In the genomic region with DNA sequence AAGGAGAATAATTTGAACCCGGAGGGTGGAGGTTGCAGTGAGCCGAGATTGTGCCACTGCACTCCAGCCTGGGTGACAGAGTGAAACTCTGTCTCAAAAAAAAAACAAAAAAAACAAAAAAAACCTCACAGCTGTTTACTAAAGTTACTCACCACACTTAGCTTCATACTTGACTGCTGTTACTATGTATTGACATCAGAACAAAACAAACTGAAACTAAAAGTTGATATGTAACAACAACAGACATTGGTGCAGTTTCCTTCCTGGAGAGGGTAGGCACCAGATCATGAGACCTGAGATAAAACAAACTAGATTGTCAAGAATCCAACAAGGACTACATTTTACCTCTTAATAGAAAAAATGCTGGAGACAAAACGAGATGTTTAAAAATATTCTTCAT, we compare ENCODE assay signal across 7 cellular contexts. TPM values are rescaled to one million over a fixed set of nuclear protein-coding genes. Genes with fewer than 3 reads are reported as not detected.
DNase-seq lines count a peak whose midpoint lies in the region; ATAC-seq, FAIRE-seq and TF ChIP-seq lines count a peak whose summit lies in the region.
"Not testable (repeated sequence)": the region's sequence is repeated elsewhere in the genome, so short reads cannot be mapped to it uniquely, and the experiment has no call there.

No MANE protein-coding gene starts in this region.

- 42% methylated on average over 3 of the region's 3 CpGs for WGBS in K562 (ENCODE audit: insufficient coverage, low coverage, missing lambda C conversion rate)
- WGBS in liver, result 65% methylated on average over 3 of the region's 3 CpGs

- TF ChIP-seq CTCF in GM13976 (IDR thresholded peaks at IDR 0.05; ENCODE audit: borderline replicate concordance, control extremely low read depth, extremely low read depth, insufficient read depth, missing control alignments); K562 (IDR thresholded peaks at IDR 0.05 in 2 of 3, conservative IDR thresholded peaks at IDR 0.05 in 1 of 3; ENCODE audit: insufficient read depth in 2 of 3, low read depth in 1 of 3, low read length in 3 of 3); liver (IDR thresholded peaks at IDR 0.05; ENCODE audit: low read depth, low read length, missing input control): not testable (repeated sequence)

- H3K36me3 ChIP-seq in K562 (ENCODE audit: control insufficient read depth, insufficient read depth, low read length); liver (ENCODE audit: control insufficient read depth in 4 of 4, insufficient read depth in 3 of 4, low read depth in 1 of 4, low read length in 3 of 4): not testable (repeated sequence)

- in situ Hi-C loops in GM13976 (cut with MboI; ENCODE audit: low sequenced_read_pairs, unreplicated experiment); K562 (cut with MboI): not testable (repeated sequence)

- not testable (repeated sequence) for H3K4me1 ChIP-seq in K562 (replicated peaks in 1 of 2; ENCODE audit: control insufficient read depth in 2 of 2, insufficient read depth in 2 of 2, low read length in 2 of 2)
- H3K4me1 ChIP-seq in liver (ENCODE audit: control insufficient read depth in 4 of 4, insufficient read depth in 4 of 4, low read length in 3 of 4), result peaks cover 0 to 10% (median 0%) of the 10 kb centered on the region in 4 donors

- TF ChIP-seq POLR2A in K562 (conservative IDR thresholded peaks at IDR 0.05), result not testable (repeated sequence)

- intact Hi-C loops in K562 (cut with micrococcal nuclease), result not testable (repeated sequence)

- not testable (repeated sequence) for H3K9me3 ChIP-seq in K562 (replicated peaks; ENCODE audit: control insufficient read depth, insufficient read depth, low read depth, low read length); liver (ENCODE audit: control insufficient read depth in 4 of 4, low read length in 3 of 4)

- H3K79me2 ChIP-seq in K562 (ENCODE audit: control insufficient read depth, insufficient read depth, low read length), result not testable (repeated sequence)

- not testable (repeated sequence) for H3K9ac ChIP-seq in K562 (ENCODE audit: insufficient read depth in 1 of 2, low read depth in 2 of 2, low read length in 2 of 2); liver (ENCODE audit: low read depth in 1 of 2, low read length in 2 of 2)

- BruUV-seq in K562 (replicated peaks; lab: Mats Ljungman, UMichigan), result not testable (repeated sequence)

- POLR2A ChIA-PET in K562 (lab: Yijun Ruan, JAX), result not testable (repeated sequence)

- H3K9me1 ChIP-seq in K562 (ENCODE audit: control insufficient read depth, insufficient read depth, low read length), result not testable (repeated sequence)

- CTCF ChIA-PET in K562 (lab: Yijun Ruan, JAX; ENCODE audit: low intra/inter-chr PET ratio), result not testable (repeated sequence)

- ATAC-seq in GM19395 (IDR thresholded peaks at IDR 0.05; ENCODE audit: unreplicated experiment) (peak; percentile 99), HG02623 (IDR thresholded peaks at IDR 0.05; ENCODE audit: unreplicated experiment) (peak; percentile 92), HG03280 (IDR thresholded peaks at IDR 0.05; ENCODE audit: unreplicated experiment) (peak; percentile 98), SK-N-SH treated with all-trans-retinoic acid at 6 μM for 48 hours (peak; percentile 75)
- not testable (repeated sequence) for ATAC-seq in K562

- not testable (repeated sequence) for H2AFZ ChIP-seq in K562 (ENCODE audit: low read depth, low read length)

- not testable (repeated sequence) for H3K27me3 ChIP-seq in K562 (ENCODE audit: control insufficient read depth in 2 of 2, insufficient read depth in 2 of 2, low read length in 2 of 2); liver (ENCODE audit: control insufficient read depth in 4 of 4, insufficient read depth in 4 of 4, low read length in 3 of 4)

- FAIRE-seq in K562 (lab: Jason Lieb, UNC), result not testable (repeated sequence)

- not testable (repeated sequence) for TF ChIP-seq RAD21 in K562 (CRISPR knock-in tag; conservative IDR thresholded peaks at IDR 0.05 in 1 of 2, IDR thresholded peaks at IDR 0.05 in 1 of 2); liver (IDR thresholded peaks at IDR 0.05)

- TF ChIP-seq EP300 in K562 (IDR thresholded peaks at IDR 0.05; ENCODE audit: low read length), result not testable (repeated sequence)

- not testable (repeated sequence) for H3K27ac ChIP-seq in K562 (ENCODE audit: extremely low read depth, low read depth, low read length)
- H3K27ac ChIP-seq in liver (ENCODE audit: low read depth in 1 of 2, low read length in 2 of 2), result peak overlapping the region; percentile 7 to 28

- H3K4me3 ChIP-seq in K562; liver (ENCODE audit: low read depth in 1 of 3, low read length in 3 of 3): not testable (repeated sequence)

- peak; percentile 49 for DNase-seq in GM13976 (ENCODE audit: low spot score)
- not testable (repeated sequence) for DNase-seq in K562 (ENCODE audit: extremely low read depth in 1 of 4, low spot score in 3 of 4)

- not testable (repeated sequence) for H4K20me1 ChIP-seq in K562 (replicated peaks; ENCODE audit: control insufficient read depth, insufficient read depth, low read length)

- not testable (repeated sequence) for H3K4me2 ChIP-seq in K562 (ENCODE audit: insufficient read depth, low read length)

RNA-seq across cellular contexts. Expression of gene RPL39, which starts 30.3 kb away (rescaled TPM):
- 163 and 225 TPM in 2 replicates for total RNA-seq in K562 (2011; cell fraction: chromatin; rRNA removed; ENCODE audit: low replicate concordance)
- total RNA-seq in K562 (2011; cell fraction: nucleolus; rRNA removed), result 259 and 268 TPM in 2 replicates
- 538 and 1,218 TPM in 2 replicates for total RNA-seq in K562 (2011; cell fraction: nucleoplasm; rRNA removed)
- 1,067 and 1,382 TPM in 2 replicates for total RNA-seq in K562 (2014; rRNA removed)
- total RNA-seq in K562 (2014; rRNA removed; fragmentation: Illumina TruSeq; extraction: Trizol), result 4,057 and 4,318 TPM in 2 replicates
- total RNA-seq in K562 (2015; rRNA removed; fragmentation: Illumina TruSeq; extraction: Trizol), result 2,995 and 3,004 TPM in 2 replicates
- 2,027 and 2,325 TPM in 2 replicates for total RNA-seq in K562 (2021)
- 3,720 and 3,778 TPM in 2 replicates for polyA plus RNA-seq in K562 (2011; rRNA removed)
- polyA plus RNA-seq in K562 (2011; cell fraction: cytosol; rRNA removed), result 1,208 and 3,177 TPM in 2 replicates
- polyA plus RNA-seq in K562 (2011; cell fraction: nucleus; rRNA removed), result 415 and 1,277 TPM in 2 replicates
- 4,647 and 6,635 TPM in 2 replicates for polyA plus RNA-seq in K562 (2012)
- 4,858 and 5,043 TPM in 2 replicates for polyA plus RNA-seq in K562 (2014; fragmentation: Illumina TruSeq; extraction: Trizol)
- polyA plus RNA-seq in K562 (2014; fragmentation: Nextera tagmentation; extraction: Ambion mirVana), result 1,000 to 10,000 TPM; 3,226 to 3,583 TPM
- polyA plus RNA-seq in K562 (2014; rRNA removed), result 2,850 and 3,458 TPM in 2 replicates
- polyA minus RNA-seq in K562 (2011; rRNA and poly(A)+ RNA removed), result 1,510 and 2,086 TPM in 2 replicates
- polyA minus RNA-seq in K562 (2011; cell fraction: cytosol; rRNA and poly(A)+ RNA removed), result 276 and 372 TPM in 2 replicates
- polyA minus RNA-seq in K562 (2011; cell fraction: nucleus; rRNA and poly(A)+ RNA removed), result 48.2 and 180 TPM in 2 replicates
- total RNA-seq in liver, result 100 to 1,000 TPM; 623 TPM
- 1,000 to 10,000 TPM in 1 of 2 donors, 100 to 1,000 TPM in 1; 657 to 2,860 TPM for polyA plus RNA-seq in liver

RNA-seq across cellular contexts. Expression of gene UPF3B, which starts 31.1 kb away (rescaled TPM):
- total RNA-seq in K562 (2011; cell fraction: chromatin; rRNA removed; ENCODE audit: low replicate concordance), result 5.5 and 22.5 TPM in 2 replicates
- 4.9 and 5.3 TPM in 2 replicates for total RNA-seq in K562 (2011; cell fraction: nucleolus; rRNA removed)
- 7.7 and 8.8 TPM in 2 replicates for total RNA-seq in K562 (2011; cell fraction: nucleoplasm; rRNA removed)
- 17.5 and 17.6 TPM in 2 replicates for total RNA-seq in K562 (2014; rRNA removed)
- 32.3 and 38.1 TPM in 2 replicates for total RNA-seq in K562 (2014; rRNA removed; fragmentation: Illumina TruSeq; extraction: Trizol)
- 28.3 and 32.3 TPM in 2 replicates for total RNA-seq in K562 (2015; rRNA removed; fragmentation: Illumina TruSeq; extraction: Trizol)
- total RNA-seq in K562 (2021), result 17.9 and 19.7 TPM in 2 replicates
- 23.1 and 31.8 TPM in 2 replicates for polyA plus RNA-seq in K562 (2011; rRNA removed)
- polyA plus RNA-seq in K562 (2011; cell fraction: cytosol; rRNA removed), result 3.5 and 7.9 TPM in 2 replicates
- polyA plus RNA-seq in K562 (2011; cell fraction: nucleus; rRNA removed), result 8.2 and 13.0 TPM in 2 replicates
- polyA plus RNA-seq in K562 (2012), result 25.6 and 37.7 TPM in 2 replicates
- 44.0 and 57.0 TPM in 2 replicates for polyA plus RNA-seq in K562 (2014; fragmentation: Illumina TruSeq; extraction: Trizol)
- 10 to 100 TPM; 24.1 to 37.5 TPM for polyA plus RNA-seq in K562 (2014; fragmentation: Nextera tagmentation; extraction: Ambion mirVana)
- 37.9 and 40.8 TPM in 2 replicates for polyA plus RNA-seq in K562 (2014; rRNA removed)
- 18.5 and 21.4 TPM in 2 replicates for polyA minus RNA-seq in K562 (2011; rRNA and poly(A)+ RNA removed)
- polyA minus RNA-seq in K562 (2011; cell fraction: cytosol; rRNA and poly(A)+ RNA removed), result 6.7 and 6.8 TPM in 2 replicates
- polyA minus RNA-seq in K562 (2011; cell fraction: nucleus; rRNA and poly(A)+ RNA removed), result 4.4 and 8.8 TPM in 2 replicates
- 1 to 10 TPM; 3.3 TPM for total RNA-seq in liver
- 1 to 10 TPM; 4.5 to 4.6 TPM for polyA plus RNA-seq in liver

RNA-seq across cellular contexts. Expression of gene RNF113A, which starts 49.8 kb away (rescaled TPM):
- total RNA-seq in K562 (2011; cell fraction: chromatin; rRNA removed; ENCODE audit: low replicate concordance), result 11.5 and 17.2 TPM in 2 replicates
- total RNA-seq in K562 (2011; cell fraction: nucleolus; rRNA removed), result 15.0 and 17.9 TPM in 2 replicates
- total RNA-seq in K562 (2011; cell fraction: nucleoplasm; rRNA removed), result 14.0 and 14.8 TPM in 2 replicates
- total RNA-seq in K562 (2014; rRNA removed) (31.2 and 31.9 TPM in 2 replicates), K562 (2014; rRNA removed; fragmentation: Illumina TruSeq; extraction: Trizol) (17.9 and 22.4 TPM in 2 replicates), K562 (2015; rRNA removed; fragmentation: Illumina TruSeq; extraction: Trizol) (26.4 and 28.1 TPM in 2 replicates), K562 (2021) (26.3 and 28.5 TPM in 2 replicates), liver (1 to 10 TPM; 6.6 to 7.1 TPM)
- polyA plus RNA-seq in K562 (2011; rRNA removed) (21.2 and 25.6 TPM in 2 replicates), K562 (2014; fragmentation: Illumina TruSeq; extraction: Trizol) (27.8 and 32.8 TPM in 2 replicates), K562 (2014; fragmentation: Nextera tagmentation; extraction: Ambion mirVana) (10 to 100 TPM; 23.9 to 29.4 TPM), K562 (2014; rRNA removed) (38.4 and 39.5 TPM in 2 replicates), liver (10 to 100 TPM in 1 of 2 donors, 1 to 10 TPM in 1; 9.9 to 10.1 TPM)
- polyA plus RNA-seq in K562 (2011; cell fraction: cytosol; rRNA removed), result 21.0 and 23.4 TPM in 2 replicates
- 22.4 and 31.4 TPM in 2 replicates for polyA plus RNA-seq in K562 (2011; cell fraction: nucleus; rRNA removed)
- polyA plus RNA-seq in K562 (2012), result 27.0 and 41.1 TPM in 2 replicates
- polyA minus RNA-seq in K562 (2011; rRNA and poly(A)+ RNA removed), result 11.4 and 14.6 TPM in 2 replicates
- polyA minus RNA-seq in K562 (2011; cell fraction: cytosol; rRNA and poly(A)+ RNA removed), result 9.5 and 11.5 TPM in 2 replicates
- polyA minus RNA-seq in K562 (2011; cell fraction: nucleus; rRNA and poly(A)+ RNA removed), result 3.6 and 10.3 TPM in 2 replicates

RNA-seq across cellular contexts. Expression of gene NDUFA1, which starts 49.9 kb away (rescaled TPM):
- 25.7 and 39.2 TPM in 2 replicates for total RNA-seq in K562 (2011; cell fraction: chromatin; rRNA removed; ENCODE audit: low replicate concordance)
- total RNA-seq in K562 (2011; cell fraction: nucleolus; rRNA removed), result 32.1 and 33.7 TPM in 2 replicates
- 56.5 and 62.8 TPM in 2 replicates for total RNA-seq in K562 (2011; cell fraction: nucleoplasm; rRNA removed)
- total RNA-seq in K562 (2014; rRNA removed), result 160 and 218 TPM in 2 replicates
- total RNA-seq in K562 (2014; rRNA removed; fragmentation: Illumina TruSeq; extraction: Trizol), result 402 and 409 TPM in 2 replicates
- total RNA-seq in K562 (2015; rRNA removed; fragmentation: Illumina TruSeq; extraction: Trizol), result 378 and 383 TPM in 2 replicates
- 169 and 177 TPM in 2 replicates for total RNA-seq in K562 (2021)
- polyA plus RNA-seq in K562 (2011; rRNA removed), result 336 and 418 TPM in 2 replicates
- 39.5 and 169 TPM in 2 replicates for polyA plus RNA-seq in K562 (2011; cell fraction: cytosol; rRNA removed)
- polyA plus RNA-seq in K562 (2011; cell fraction: nucleus; rRNA removed), result 44.8 and 122 TPM in 2 replicates
- polyA plus RNA-seq in K562 (2012), result 155 and 439 TPM in 2 replicates
- polyA plus RNA-seq in K562 (2014; fragmentation: Illumina TruSeq; extraction: Trizol), result 162 and 191 TPM in 2 replicates
- polyA plus RNA-seq in K562 (2014; fragmentation: Nextera tagmentation; extraction: Ambion mirVana), result 1,000 to 10,000 TPM; 1,140 to 1,285 TPM
- polyA plus RNA-seq in K562 (2014; rRNA removed), result 308 and 430 TPM in 2 replicates
- 149 and 153 TPM in 2 replicates for polyA minus RNA-seq in K562 (2011; rRNA and poly(A)+ RNA removed)
- polyA minus RNA-seq in K562 (2011; cell fraction: cytosol; rRNA and poly(A)+ RNA removed), result 54.1 and 64.7 TPM in 2 replicates
- 8.3 and 22.9 TPM in 2 replicates for polyA minus RNA-seq in K562 (2011; cell fraction: nucleus; rRNA and poly(A)+ RNA removed)
- 10 to 100 TPM; 27.4 to 53.2 TPM for total RNA-seq in liver
- polyA plus RNA-seq in liver, result 100 to 1,000 TPM in 1 of 2 donors, 10 to 100 TPM in 1; 73.4 to 260 TPM
